ENCODE assay signal across 9 cellular contexts in genomic region chr12:59372971-59373370, GRCh38.
DNase-seq lines count a peak whose midpoint lies in the region; ATAC-seq, FAIRE-seq and TF ChIP-seq lines count a peak whose summit lies in the region.
"Had no signal": no experiment of that assay in that cellular context is flagged by ENCODE, and none has a peak within 500 bp of the region (broad histone marks: within the 10 kb centered on the region; RNA-seq: fewer than 3 reads in every experiment).

No MANE protein-coding gene starts in this region.

- WGBS in pancreas, 2 donors, result 32 to 38% methylated on average over 3 of the region's 3 CpGs

- H3K4me3 ChIP-seq in cardiac fibroblast (replicated peaks in 1 of 2; ENCODE audit: low read depth in 2 of 2, low read length in 2 of 2) (no peak overlapping the region), pancreas (no peak overlapping the region)
- H3K4me3 ChIP-seq: SJSA1 had no signal

- no peaks in the 10 kb centered on the region for H3K27me3 ChIP-seq in pancreas
- H3K27me3 ChIP-seq: SJSA1 had no signal

- DNase-seq in KBM-7 (peak; percentile 4), cardiac fibroblast (ENCODE audit: low read depth in 2 of 2) (peak; percentile 3 to 23), pancreas (no peak), AML-193 (lab: John Stamatoyannopoulos, UW) (no peak), SIG-M5 (lab: John Stamatoyannopoulos, UW) (no peak), NCI-H1436 (lab: John Stamatoyannopoulos, UW) (no peak)

- no peak for FAIRE-seq in pancreas (lab: Jason Lieb, UNC)

- no peaks in the 10 kb centered on the region for H3K36me3 ChIP-seq in pancreas
- H3K36me3 ChIP-seq: SJSA1 had no signal

- ATAC-seq in GM18520 (IDR thresholded peaks at IDR 0.05; ENCODE audit: unreplicated experiment) (peak; percentile 57), pancreas (peak in 3 of 4 donors; percentile 53 to 63 (median 56)), HG02642 (IDR thresholded peaks at IDR 0.05; ENCODE audit: poor library complexity, unreplicated experiment) (no peak)

- H3K4me1 ChIP-seq in pancreas, result peaks cover 5 to 11% (median 5%) of the 10 kb centered on the region in 3 donors
- H3K4me1 ChIP-seq: SJSA1 had no signal

- H3K9me3 ChIP-seq in pancreas, result no peaks in the 10 kb centered on the region
- H3K9me3 ChIP-seq: SJSA1 had no signal

- TF ChIP-seq CTCF in cardiac fibroblast (IDR thresholded peaks at IDR 0.05; ENCODE audit: low read depth, low read length) (peak; percentile 16), pancreas (IDR thresholded peaks at IDR 0.05) (no peak)

- no peak overlapping the region for H3K27ac ChIP-seq in pancreas
- H3K27ac ChIP-seq: SJSA1 had no signal

- intact Hi-C loops in pancreas (cut with DNase I), result no loop called here

- in situ Hi-C loops in KBM-7 (cut with MboI; ENCODE audit: low pct_unique_long_range_greater_than_20kb, low sequenced_read_pairs), result no loop called here

Comparison
In these comparisons a context has a peak if more than half of its experiments do, and no peak if none do; other contexts are left out.
1. DNase-seq: peak in KBM-7 (single experiment) and cardiac fibroblast (2 of 2); none in pancreas (0 of 6), AML-193 (0 of 2), SIG-M5 (single experiment) and NCI-H1436 (single experiment).